8 cellular contexts compared by ENCODE assay signal in genomic region chr7:143380646-143381426, GRCh38.
DNase-seq lines count a peak whose midpoint lies in the region; ATAC-seq and TF ChIP-seq lines count a peak whose summit lies in the region.

Gene ZYX, plus strand, starts transcription at chr7:143381345. Its CDS starts 227 bp downstream, at chr7:143381572.

- H3K36me3 ChIP-seq in effector memory CD4-positive, alpha-beta T cell (ENCODE audit: control insufficient read depth, insufficient read depth, low read length): no peaks in the 10 kb centered on the region

- H3K27me3 ChIP-seq in effector memory CD4-positive, alpha-beta T cell (replicated peaks; ENCODE audit: control insufficient read depth, insufficient read depth, low read length, poor library complexity, severe bottlenecking): no peaks in the 10 kb centered on the region

- H3K27ac Mint-ChIP-seq in memory B cell: peak within 1 kb of the TSS; percentile 83

- peak within 1 kb of the TSS; percentile 72 for H3K27ac ChIP-seq in C4-2B
- H3K27ac ChIP-seq in effector memory CD4-positive, alpha-beta T cell (ENCODE audit: insufficient read depth, low read length, poor library complexity, severe bottlenecking): peak within 1 kb of the TSS; percentile 98

- DNase-seq in NOMO-1 (lab: John Stamatoyannopoulos, UW; ENCODE audit: unreplicated experiment in 2 of 2) (peak; percentile 54 to 75), memory B cell (ENCODE audit: low spot score in 2 of 2) (peak; percentile 71 to 73)
- peak; percentile 79 to 85 for DNase-seq in activated CD8-positive, alpha-beta memory T cell treated with anti-CD3 and anti-CD28 coated beads for 4 hours (ENCODE audit: low read depth in 2 of 2)
- peak; percentile 76 to 83 (median 78) for DNase-seq in effector memory CD4-positive, alpha-beta T cell
- peak; percentile 89 for DNase-seq in stimulated activated CD8-positive, alpha-beta memory T cell treated with anti-CD3 and anti-CD28 coated beads, Interleukin-12 subunit alpha, Interleukin-12 subunit beta, amount 100 ng/mL, for 4 hours (ENCODE audit: low read depth)

- H3K4me3 ChIP-seq in effector memory CD4-positive, alpha-beta T cell (ENCODE audit: insufficient read depth, low read depth, low read length, poor library complexity, severe bottlenecking): peak within 1 kb of the TSS; percentile 100

- peak within 1 kb of the TSS; percentile 85 for H3K4me3 Mint-ChIP-seq in memory B cell

- no peaks in the 10 kb centered on the region for H3K36me3 Mint-ChIP-seq in memory B cell

- H3K27me3 Mint-ChIP-seq in memory B cell: no peaks in the 10 kb centered on the region

- no peaks in the 10 kb centered on the region for H3K9me3 Mint-ChIP-seq in memory B cell

- ATAC-seq in GM19395 (IDR thresholded peaks at IDR 0.05; ENCODE audit: unreplicated experiment): peak; percentile 79
- ATAC-seq in HG03558 (IDR thresholded peaks at IDR 0.05; ENCODE audit: extremely low read depth, unreplicated experiment): peak; percentile 44
- peak; percentile 73 for ATAC-seq in memory B cell (ENCODE audit: low read depth)

- H3K4me1 ChIP-seq in effector memory CD4-positive, alpha-beta T cell (ENCODE audit: control insufficient read depth, insufficient read depth, low read length, poor library complexity, severe bottlenecking): peaks cover 49% of the 10 kb centered on the region

- H3K9me3 ChIP-seq in effector memory CD4-positive, alpha-beta T cell (ENCODE audit: control insufficient read depth, low read length): no peaks in the 10 kb centered on the region

- H3K4me1 Mint-ChIP-seq in memory B cell: peaks cover 14% of the 10 kb centered on the region

- TF ChIP-seq CTCF in C4-2B (conservative IDR thresholded peaks at IDR 0.05): no peak

Comparison
In these comparisons a context has a peak if more than half of its experiments do, and no peak if none do; other contexts are left out.
1. Peak in every context shown above with its lines: DNase-seq, ATAC-seq, H3K4me3 ChIP-seq and H3K27ac ChIP-seq.